In genomic region chr3:40312661-40313226, GRCh38 we compare ENCODE assay signal across 16 cellular contexts. TPM values are rescaled to one million over a fixed set of nuclear protein-coding genes. Genes with fewer than 3 reads are reported as not detected.
A peak's percentile ranks its signal among the peaks of the same experiment; 100 is the strongest.
DNase-seq lines count a peak whose midpoint lies in the region; ATAC-seq and TF ChIP-seq lines count a peak whose summit lies in the region.
"Had no signal": no experiment of that assay in that cellular context is flagged by ENCODE, and none has a peak within 500 bp of the region (broad histone marks: within the 10 kb centered on the region; RNA-seq: fewer than 3 reads in every experiment).

No MANE protein-coding gene starts in this region.

- H3K36me3 Mint-ChIP-seq in natural killer cell (no peaks in the 10 kb centered on the region), brain (peaks cover 36% of the 10 kb centered on the region), immature natural killer cell (peaks cover 3 to 22% (median 19%) of the 10 kb centered on the region in 3 donors)
- H3K36me3 Mint-ChIP-seq in natural killer cell treated with Interleukin-12 subunit alpha and Interleukin-12 subunit beta and Interleukin-15 and Interleukin-18, amount 100 ng/mL, for 72 hours = peaks cover 5% of the 10 kb centered on the region

- H3K27ac ChIP-seq in MM.1S (ENCODE audit: low read length) = no peak overlapping the region
- H3K27ac ChIP-seq: vagina had no signal

- no peak overlapping the region for H3K4me3 ChIP-seq in MM.1S (ENCODE audit: low read length)
- H3K4me3 ChIP-seq: gastroesophageal sphincter, GM23338, vagina had no signal

- H3K9me2 ChIP-seq in MM.1S (replicated peaks; ENCODE audit: insufficient read depth, low read length) = no peaks in the 10 kb centered on the region

- no peaks in the 10 kb centered on the region for H3K27me3 Mint-ChIP-seq in natural killer cell (ENCODE audit: low read depth in 2 of 2)
- no peaks in the 10 kb centered on the region for H3K27me3 Mint-ChIP-seq in natural killer cell treated with Interleukin-12 subunit alpha and Interleukin-12 subunit beta and Interleukin-15 and Interleukin-18, amount 100 ng/mL, for 72 hours
- H3K27me3 Mint-ChIP-seq in brain = peaks cover 14% of the 10 kb centered on the region
- H3K27me3 Mint-ChIP-seq in immature natural killer cell (ENCODE audit: low read depth in 3 of 3) = peaks cover 7 to 9% (median 8%) of the 10 kb centered on the region in 3 donors
- H3K27me3 Mint-ChIP-seq: dendritic cell treated with granulocyte-macrophage colony-stimulating factor and Interleukin-4, amounts not matched to agents 40 ng/mL and 50 ng/mL, for 4 days had no signal

- TF ChIP-seq CTCF in natural killer cell (IDR thresholded peaks at IDR 0.05) = no peak
- no peak for TF ChIP-seq CTCF in brain (conservative IDR thresholded peaks at IDR 0.05)
- no peak for TF ChIP-seq CTCF in MM.1S (IDR thresholded peaks at IDR 0.05; ENCODE audit: low read length)

- no peaks in the 10 kb centered on the region for H3K9me3 ChIP-seq in MM.1S (replicated peaks; ENCODE audit: insufficient read depth, low read length)
- H3K9me3 ChIP-seq: gastroesophageal sphincter, vagina had no signal

- H3K36me3 ChIP-seq in MM.1S (replicated peaks; ENCODE audit: insufficient read depth, low read length) = no peaks in the 10 kb centered on the region

- H3K4me1 ChIP-seq in MM.1S (ENCODE audit: low read length) = no peaks in the 10 kb centered on the region

- H3K79me2 ChIP-seq in MM.1S (ENCODE audit: low read length) = peaks cover 11% of the 10 kb centered on the region

- intact Hi-C loops in natural killer cell (cut with micrococcal nuclease) = loop anchor here (10.0 kb wide), 1 partner anchor 868 kb away; no protein-coding TSS in a partner anchor

- H3K4me3 Mint-ChIP-seq in natural killer cell (no peak overlapping the region), brain (peak overlapping the region in 4 of 5 experiments; percentile 93 to 100 (median 96)), immature natural killer cell (no peak overlapping the region)
- no peak overlapping the region for H3K4me3 Mint-ChIP-seq in natural killer cell treated with Interleukin-12 subunit alpha and Interleukin-12 subunit beta and Interleukin-15 and Interleukin-18, amount 100 ng/mL, for 72 hours
- H3K4me3 Mint-ChIP-seq: dendritic cell treated with granulocyte-macrophage colony-stimulating factor and Interleukin-4, amounts not matched to agents 40 ng/mL and 50 ng/mL, for 4 days had no signal

- peaks cover 3% of the 10 kb centered on the region; the same call in 1 of the 2 replicates for H3K27me3 ChIP-seq in MM.1S (replicated peaks; ENCODE audit: insufficient read depth, low read length)
- H3K27me3 ChIP-seq: gastroesophageal sphincter, vagina had no signal

- no peak overlapping the region for H3K4me2 ChIP-seq in MM.1S (ENCODE audit: low read depth, low read length)
- H3K4me2 ChIP-seq: GM23338 had no signal

- H3K9me3 Mint-ChIP-seq in natural killer cell (no peaks in the 10 kb centered on the region), brain (peaks cover 0 to 4% (median 0%) of the 10 kb centered on the region in 5 experiments), immature natural killer cell (no peaks in the 10 kb centered on the region)
- no peaks in the 10 kb centered on the region for H3K9me3 Mint-ChIP-seq in natural killer cell treated with Interleukin-12 subunit alpha and Interleukin-12 subunit beta and Interleukin-15 and Interleukin-18, amount 100 ng/mL, for 72 hours
- H3K9me3 Mint-ChIP-seq: dendritic cell treated with granulocyte-macrophage colony-stimulating factor and Interleukin-4, amounts not matched to agents 40 ng/mL and 50 ng/mL, for 4 days; GM23338 had no signal

- H4K20me1 ChIP-seq in MM.1S (ENCODE audit: insufficient read depth, low read length) = no peaks in the 10 kb centered on the region

- H3K27ac Mint-ChIP-seq in natural killer cell (peak overlapping the region; percentile 29 to 98), brain (peak overlapping the region in 4 of 5 experiments; percentile 47 to 100 (median 100)), immature natural killer cell (peak overlapping the region in 4 of 6 donors; percentile 12 to 95 (median 36))
- peak overlapping the region in 1 of 2 donors; percentile 23 for H3K27ac Mint-ChIP-seq in natural killer cell treated with Interleukin-12 subunit alpha and Interleukin-12 subunit beta and Interleukin-15 and Interleukin-18, amount 100 ng/mL, for 72 hours
- H3K27ac Mint-ChIP-seq: GM23338 had no signal

- DNase-seq in natural killer cell = no peak
- no peak for DNase-seq in natural killer cell treated with Interleukin-12 subunit alpha and Interleukin-12 subunit beta and Interleukin-15 and Interleukin-18, amount 100 ng/mL, for 72 hours (ENCODE audit: low spot score)
- no peak for DNase-seq in immature natural killer cell
- no peak for DNase-seq in germinal center (ENCODE audit: low spot score)
- DNase-seq in HK-2 (ENCODE audit: unreplicated experiment) = no peak
- DNase-seq in MM.1S = no peak
- DNase-seq: activated CD4-positive, alpha-beta T cell treated with anti-CD3 and anti-CD28 coated beads for 4 hours; activated gamma-delta T cell; NCI-H2171; nucleus accumbens had no signal

- H2AFZ ChIP-seq in MM.1S (ENCODE audit: low read length) = no peak overlapping the region
- H2AFZ ChIP-seq: GM23338 had no signal

- ATAC-seq in natural killer cell = no peak
- no peak for ATAC-seq in natural killer cell treated with Interleukin-12 subunit alpha and Interleukin-12 subunit beta and Interleukin-15 and Interleukin-18, amount 100 ng/mL, for 72 hours
- no peak for ATAC-seq in HG03135 (IDR thresholded peaks at IDR 0.05; ENCODE audit: unreplicated experiment)
- ATAC-seq: gastroesophageal sphincter, GM23338 had no signal

- H3F3A ChIP-seq in MM.1S (ENCODE audit: insufficient read depth, low read length) = no peaks in the 10 kb centered on the region

- no peak overlapping the region for H3K9ac ChIP-seq in MM.1S (ENCODE audit: low read length)

- H3K4me1 Mint-ChIP-seq in natural killer cell (peaks cover 28 to 30% of the 10 kb centered on the region in 2 donors), brain (peaks cover 49% of the 10 kb centered on the region), immature natural killer cell (peaks cover 39 to 52% of the 10 kb centered on the region in 2 donors)
- H3K4me1 Mint-ChIP-seq in natural killer cell treated with Interleukin-12 subunit alpha and Interleukin-12 subunit beta and Interleukin-15 and Interleukin-18, amount 100 ng/mL, for 72 hours (ENCODE audit: low read depth in 2 of 2) = peaks cover 6 to 18% of the 10 kb centered on the region in 2 donors

RNA-seq across cellular contexts. Expression of gene EIF1B, which starts 3.2 kb away (rescaled TPM):
- 10 to 100 TPM; 52.9 to 67.3 (median 55.1) TPM for total RNA-seq in natural killer cell
- 10 to 100 TPM; 33.3 to 45.3 TPM for total RNA-seq in natural killer cell treated with Interleukin-12 subunit alpha and Interleukin-12 subunit beta and Interleukin-15 and Interleukin-18, amount 100 ng/mL, for 72 hours
- polyA plus RNA-seq in brain (ENCODE audit: insufficient read depth, low read depth, low replicate concordance) (115 TPM), immature natural killer cell (10 to 100 TPM; 32.8 to 54.1 (median 34.4) TPM)

Comparison
In these comparisons a context has a peak if more than half of its experiments do, and no peak if none do; other contexts are left out.
1. H3K4me3 Mint-ChIP-seq: peak in brain (4 of 5); none in natural killer cell (single experiment), natural killer cell treated with Interleukin-12 subunit alpha and Interleukin-12 subunit beta and Interleukin-15 and Interleukin-18, amount 100 ng/mL, for 72 hours (single experiment) and immature natural killer cell (0 of 5).